9 cellular contexts compared by ENCODE assay signal in the genomic region with DNA sequence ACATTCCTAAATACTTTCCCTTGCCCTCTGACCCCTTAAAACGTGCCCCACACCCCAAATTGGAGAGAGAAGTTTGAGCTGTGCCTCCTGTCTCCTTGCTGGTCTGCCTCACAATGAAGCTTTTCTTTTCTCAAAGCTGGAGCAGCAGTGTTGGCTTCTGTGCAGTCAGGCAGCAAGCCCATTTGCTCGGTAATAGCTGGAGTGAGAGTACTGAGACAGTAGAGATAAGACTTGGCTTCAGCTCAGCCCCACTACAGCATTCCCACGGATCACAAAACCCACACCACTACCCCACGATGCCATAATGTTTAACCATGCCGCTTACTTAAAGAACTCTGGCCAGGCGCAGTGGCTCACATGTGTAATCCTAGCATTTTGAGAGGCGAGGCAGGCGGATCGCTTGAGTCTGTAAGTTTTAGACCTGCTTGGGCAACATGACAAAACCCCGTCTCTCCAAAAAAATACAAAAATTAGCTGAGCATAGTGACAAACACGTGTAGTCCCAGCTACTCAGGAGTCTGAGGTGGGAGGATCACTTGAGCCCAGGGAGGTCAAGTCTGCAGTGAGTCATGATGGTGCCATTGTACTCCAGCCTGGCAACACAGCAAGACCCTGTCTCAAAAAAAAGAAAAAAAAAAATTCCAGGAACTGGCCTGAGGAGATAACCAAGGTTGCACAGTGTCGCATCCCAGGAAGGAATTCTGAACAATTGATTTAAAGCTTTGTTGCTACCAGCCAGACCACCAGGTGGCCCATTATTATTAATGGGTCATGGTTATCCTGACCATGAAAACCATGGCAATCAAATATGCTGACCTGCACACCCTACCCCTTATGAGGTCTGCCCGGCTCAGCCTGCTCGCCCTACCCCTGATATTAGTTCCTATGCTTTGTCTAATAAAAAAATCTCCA.
DNase-seq lines count a peak whose midpoint lies in the region; ATAC-seq and TF ChIP-seq lines count a peak whose summit lies in the region.
"Had no signal": no experiment of that assay in that cellular context is flagged by ENCODE, and none has a peak within 500 bp of the region (broad histone marks: within the 10 kb centered on the region; RNA-seq: fewer than 3 reads in every experiment).

No MANE protein-coding gene starts in this region.

- whole genome bisulfite sequencing in right cardiac atrium = 32% methylated on average over 14 of the region's 14 CpGs
- 57% methylated on average over 14 of the region's 14 CpGs for WGBS in hepatocyte (ENCODE audit: low lambda C conversion rate, missing lambda C conversion rate)

- peaks cover 12% of the 10 kb centered on the region for H3K4me1 ChIP-seq in right cardiac atrium (ENCODE audit: control insufficient read depth, insufficient read depth, low read length)
- H3K4me1 ChIP-seq in mucosa of descending colon (ENCODE audit: low read depth) = peaks cover 18% of the 10 kb centered on the region
- H3K4me1 ChIP-seq in Peyer's patch = peaks cover 0 to 9% (median 2%) of the 10 kb centered on the region in 4 donors
- H3K4me1 ChIP-seq in hepatocyte (ENCODE audit: insufficient read depth) = peaks cover 9% of the 10 kb centered on the region

- H3K9me3 ChIP-seq in right cardiac atrium (ENCODE audit: control insufficient read depth, low read length) (no peaks in the 10 kb centered on the region), mucosa of descending colon (no peaks in the 10 kb centered on the region), Peyer's patch (no peaks in the 10 kb centered on the region), hepatocyte (ENCODE audit: low read depth) (no peaks in the 10 kb centered on the region)

- H3K36me3 ChIP-seq in mucosa of descending colon (ENCODE audit: low read depth) (no peaks in the 10 kb centered on the region), Peyer's patch (no peaks in the 10 kb centered on the region), hepatocyte (replicated peaks; ENCODE audit: insufficient read depth, low read depth) (no peaks in the 10 kb centered on the region)

- H3K27me3 ChIP-seq in right cardiac atrium (ENCODE audit: control insufficient read depth, insufficient read depth) (no peaks in the 10 kb centered on the region), Peyer's patch (no peaks in the 10 kb centered on the region), hepatocyte (no peaks in the 10 kb centered on the region)

- no peaks in the 10 kb centered on the region for H4K20me1 ChIP-seq in hepatocyte (ENCODE audit: insufficient read depth, poor library complexity, severe bottlenecking)

- H3K4me2 ChIP-seq in hepatocyte = no peak overlapping the region

- POLR2A ChIA-PET in activated CD8-positive, alpha-beta T cell treated with anti-CD3 and anti-CD28 coated beads for 36 hours (lab: Charles Lee) = interaction anchor here (0.6 to 1.6 kb wide), 3 partner anchors 18 to 146 kb away, joined by 3 to 6 read pairs (median 4); no protein-coding TSS in a partner anchor

- no peak overlapping the region for H3K4me3 ChIP-seq in right cardiac atrium (ENCODE audit: low read length)
- no peak overlapping the region for H3K4me3 ChIP-seq in mucosa of descending colon
- no peak overlapping the region for H3K4me3 ChIP-seq in Peyer's patch
- H3K4me3 ChIP-seq in hepatocyte = no peak overlapping the region

- H3K9me3 Mint-ChIP-seq in activated CD8-positive, alpha-beta T cell treated with anti-CD3 and anti-CD28 coated beads for 36 hours = no peaks in the 10 kb centered on the region

- H3K27ac ChIP-seq in right cardiac atrium (ENCODE audit: low read length) (peak overlapping the region; percentile 18), substantia nigra (ENCODE audit: low read depth, low read length, poor library complexity, severe bottlenecking) (peak overlapping the region; percentile 88), Peyer's patch (no peak overlapping the region), hepatocyte (no peak overlapping the region)
- H3K27ac ChIP-seq: 22Rv1 had no signal

- CTCF ChIA-PET in activated CD8-positive, alpha-beta T cell treated with anti-CD3 and anti-CD28 coated beads for 36 hours (lab: Charles Lee) = interaction anchor here (0.5 to 6.9 kb wide), 17 partner anchors 10 to 145 kb away, joined by 3 to 133 read pairs (median 6); no protein-coding TSS in a partner anchor

- intact Hi-C loops in activated CD8-positive, alpha-beta T cell treated with anti-CD3 and anti-CD28 coated beads for 36 hours (cut with micrococcal nuclease) = loop anchor here (5.0 kb wide), 2 partner anchors 98 to 143 kb away; a partner anchor contains a TSS
- intact Hi-C loops in right cardiac atrium (cut with DNase I) = loop anchor here in 1 of 4 donors (5.0 kb wide), 1 partner anchor 98 kb away; a partner anchor contains a TSS
- intact Hi-C loops in mucosa of descending colon (cut with DNase I, micrococcal nuclease) = loop anchor here in 1 of 2 donors (5.0 kb wide), 1 partner anchor 98 kb away; a partner anchor contains a TSS

- H2AFZ ChIP-seq in hepatocyte = no peak overlapping the region

- H3K4me1 Mint-ChIP-seq in activated CD8-positive, alpha-beta T cell treated with anti-CD3 and anti-CD28 coated beads for 36 hours (ENCODE audit: low read depth) = peaks cover 30% of the 10 kb centered on the region

- H3K27me3 Mint-ChIP-seq in activated CD8-positive, alpha-beta T cell treated with anti-CD3 and anti-CD28 coated beads for 36 hours = no peaks in the 10 kb centered on the region

- no peaks in the 10 kb centered on the region for H3K79me2 ChIP-seq in hepatocyte

- H3K9me2 ChIP-seq in hepatocyte (replicated peaks; ENCODE audit: insufficient read depth) = no peaks in the 10 kb centered on the region

- no peak for ATAC-seq in activated CD8-positive, alpha-beta T cell treated with anti-CD3 and anti-CD28 coated beads for 36 hours
- ATAC-seq in right cardiac atrium (peak; percentile 84 to 90), mucosa of descending colon (no peak)

- no peak for TF ChIP-seq CTCF in activated CD8-positive, alpha-beta T cell treated with anti-CD3 and anti-CD28 coated beads for 36 hours (IDR thresholded peaks at IDR 0.05)
- TF ChIP-seq CTCF in mucosa of descending colon (IDR thresholded peaks at IDR 0.05) (no peak), Peyer's patch (IDR thresholded peaks at IDR 0.05) (no peak), hepatocyte (IDR thresholded peaks at IDR 0.05; ENCODE audit: poor library complexity) (no peak)

- no peak for TF ChIP-seq POLR2A in Peyer's patch (IDR thresholded peaks at IDR 0.05)

- no peak overlapping the region for H3K4me3 Mint-ChIP-seq in activated CD8-positive, alpha-beta T cell treated with anti-CD3 and anti-CD28 coated beads for 36 hours

- peak overlapping the region; percentile 21 for H3K27ac Mint-ChIP-seq in activated CD8-positive, alpha-beta T cell treated with anti-CD3 and anti-CD28 coated beads for 36 hours

- peak; percentile 53 for DNase-seq in DMS53 (lab: John Stamatoyannopoulos, UW)
- DNase-seq in DMS53 treated with DMSO at 0.1 percent for 48 hours (lab: John Stamatoyannopoulos, UW; ENCODE audit: unreplicated experiment) = no peak
- DNase-seq in activated CD8-positive, alpha-beta T cell treated with anti-CD3 and anti-CD28 coated beads for 36 hours = no peak
- peak; percentile 84 to 94 (median 90) for DNase-seq in right cardiac atrium
- peak in 45 of 49 donors; percentile 25 to 89 (median 68) for DNase-seq in substantia nigra (lab: John Stamatoyannopoulos, UW)
- no peak for DNase-seq in mucosa of descending colon
- DNase-seq in Peyer's patch = no peak
- DNase-seq in hepatocyte (ENCODE audit: low spot score) = no peak

- no peaks in the 10 kb centered on the region for H3K36me3 Mint-ChIP-seq in activated CD8-positive, alpha-beta T cell treated with anti-CD3 and anti-CD28 coated beads for 36 hours (ENCODE audit: low read depth)

Comparison
In these comparisons a context has a peak if more than half of its experiments do, and no peak if none do; other contexts are left out.
1. DNase-seq: peak in DMS53 (single experiment), right cardiac atrium (3 of 3) and substantia nigra (45 of 49); none in DMS53 treated with DMSO at 0.1 percent for 48 hours (single experiment), activated CD8-positive, alpha-beta T cell treated with anti-CD3 and anti-CD28 coated beads for 36 hours (single experiment), mucosa of descending colon (0 of 3), Peyer's patch (0 of 3) and hepatocyte (single experiment).
2. ATAC-seq: peak in right cardiac atrium (2 of 2); none in activated CD8-positive, alpha-beta T cell treated with anti-CD3 and anti-CD28 coated beads for 36 hours (single experiment) and mucosa of descending colon (single experiment).
3. H3K27ac ChIP-seq: peak in right cardiac atrium (single experiment) and substantia nigra (single experiment); none in Peyer's patch (0 of 4) and hepatocyte (single experiment).